Comparison of ENCODE assay signal across 14 cellular contexts in genomic region chr18:48826806-48827205, GRCh38.
DNase-seq lines count a peak whose midpoint lies in the region; ATAC-seq and TF ChIP-seq lines count a peak whose summit lies in the region.
"Had no signal": no experiment of that assay in that cellular context is flagged by ENCODE, and none has a peak within 500 bp of the region (broad histone marks: within the 10 kb centered on the region; RNA-seq: fewer than 3 reads in every experiment).

No MANE protein-coding gene starts in this region.

- peaks cover 9 to 24% (median 12%) of the 10 kb centered on the region in 11 experiments for H3K9me3 ChIP-seq in BLaER1 treated with 17β-estradiol and CSF1 and Interleukin-3, amounts not matched to agents 10 nM and 100 nM (replicated peaks in 1 of 11)
- H3K9me3 ChIP-seq in right atrium auricular region (no peaks in the 10 kb centered on the region), parathyroid adenoma (ENCODE audit: control insufficient read depth, low read length) (no peaks in the 10 kb centered on the region)

- peak; percentile 11 for DNase-seq in activated CD8-positive, alpha-beta memory T cell treated with anti-CD3 and anti-CD28 coated beads for 24 hours
- DNase-seq in right atrium auricular region (ENCODE audit: low spot score) (peak; percentile 26), NCI-H2171 (lab: John Stamatoyannopoulos, UW) (no peak)
- DNase-seq: activated CD4-positive, alpha-beta T cell treated with anti-CD3 and anti-CD28 coated beads for 4 hours; cerebellar nuclear complex; naive thymus-derived CD4-positive, alpha-beta T cell; NCI-H2107; stimulated activated CD4-positive, alpha-beta T cell treated with anti-CD3 and anti-CD28 coated beads, Interleukin-15, amount 100 ng/mL, for 24 hours; SW 1271 had no signal

- TF ChIP-seq CTCF in right atrium auricular region (IDR thresholded peaks at IDR 0.05) = no peak
- no peak for TF ChIP-seq CTCF in parathyroid adenoma (IDR thresholded peaks at IDR 0.05)

- H3K36me3 ChIP-seq in BLaER1 treated with 17β-estradiol and CSF1 and Interleukin-3, amounts not matched to agents 10 nM and 100 nM = peaks cover 0 to 16% (median 0%) of the 10 kb centered on the region in 11 experiments; a peak in 7 of 22 replicates
- H3K36me3 ChIP-seq in right atrium auricular region (no peaks in the 10 kb centered on the region), parathyroid adenoma (ENCODE audit: control insufficient read depth, insufficient read depth, low read length) (no peaks in the 10 kb centered on the region)

- H3K4me3 ChIP-seq in BLaER1 treated with 17β-estradiol and CSF1 and Interleukin-3, amounts not matched to agents 10 nM and 100 nM = no peak overlapping the region
- H3K4me3 ChIP-seq in right atrium auricular region = no peak overlapping the region
- no peak overlapping the region for H3K4me3 ChIP-seq in parathyroid adenoma (ENCODE audit: low read depth, low read length)

- H3K4me2 ChIP-seq in BLaER1 treated with 17β-estradiol and CSF1 and Interleukin-3, amounts not matched to agents 10 nM and 100 nM = peak overlapping the region; percentile 91 to 100 (median 96)
- peak overlapping the region; percentile 36 for H3K4me2 ChIP-seq in parathyroid adenoma (ENCODE audit: low read length)

- peaks cover 0 to 6% (median 0%) of the 10 kb centered on the region in 11 experiments; a peak in 2 of 22 replicates for H4K20me1 ChIP-seq in BLaER1 treated with 17β-estradiol and CSF1 and Interleukin-3, amounts not matched to agents 10 nM and 100 nM

- no peaks in the 10 kb centered on the region for H3K27me3 ChIP-seq in BLaER1 treated with 17β-estradiol and CSF1 and Interleukin-3, amounts not matched to agents 10 nM and 100 nM
- H3K27me3 ChIP-seq in right atrium auricular region (no peaks in the 10 kb centered on the region), parathyroid adenoma (ENCODE audit: control insufficient read depth, insufficient read depth, low read length) (no peaks in the 10 kb centered on the region)

- peak overlapping the region in 2 of 11 experiments; percentile 54 to 61; a peak in 4 of 22 replicates for H3K9ac ChIP-seq in BLaER1 treated with 17β-estradiol and CSF1 and Interleukin-3, amounts not matched to agents 10 nM and 100 nM
- H3K9ac ChIP-seq in parathyroid adenoma = no peak overlapping the region

- H3K79me2 ChIP-seq in parathyroid adenoma = no peaks in the 10 kb centered on the region

- peak overlapping the region in 5 of 11 experiments; percentile 58 to 71 (median 61); a peak in 7 of 22 replicates for H3K27ac ChIP-seq in BLaER1 treated with 17β-estradiol and CSF1 and Interleukin-3, amounts not matched to agents 10 nM and 100 nM
- H3K27ac ChIP-seq in right atrium auricular region (peak overlapping the region; percentile 79 to 80), parathyroid adenoma (peak overlapping the region; percentile 85)

- peaks cover 71 to 77% (median 73%) of the 10 kb centered on the region in 10 experiments for H3K4me1 ChIP-seq in BLaER1 treated with 17β-estradiol and CSF1 and Interleukin-3, amounts not matched to agents 10 nM and 100 nM
- H3K4me1 ChIP-seq in right atrium auricular region = peaks cover 0 to 66% of the 10 kb centered on the region in 2 donors
- peaks cover 49% of the 10 kb centered on the region for H3K4me1 ChIP-seq in parathyroid adenoma

- no peak overlapping the region for H2AFZ ChIP-seq in parathyroid adenoma

- ATAC-seq in HG02588 (IDR thresholded peaks at IDR 0.05; ENCODE audit: unreplicated experiment) (no peak), GM19455 (IDR thresholded peaks at IDR 0.05; ENCODE audit: unreplicated experiment) (no peak), GM18502 (IDR thresholded peaks at IDR 0.05; ENCODE audit: poor library complexity, unreplicated experiment) (no peak)
- ATAC-seq: naive thymus-derived CD4-positive, alpha-beta T cell had no signal
